In the genomic region with DNA sequence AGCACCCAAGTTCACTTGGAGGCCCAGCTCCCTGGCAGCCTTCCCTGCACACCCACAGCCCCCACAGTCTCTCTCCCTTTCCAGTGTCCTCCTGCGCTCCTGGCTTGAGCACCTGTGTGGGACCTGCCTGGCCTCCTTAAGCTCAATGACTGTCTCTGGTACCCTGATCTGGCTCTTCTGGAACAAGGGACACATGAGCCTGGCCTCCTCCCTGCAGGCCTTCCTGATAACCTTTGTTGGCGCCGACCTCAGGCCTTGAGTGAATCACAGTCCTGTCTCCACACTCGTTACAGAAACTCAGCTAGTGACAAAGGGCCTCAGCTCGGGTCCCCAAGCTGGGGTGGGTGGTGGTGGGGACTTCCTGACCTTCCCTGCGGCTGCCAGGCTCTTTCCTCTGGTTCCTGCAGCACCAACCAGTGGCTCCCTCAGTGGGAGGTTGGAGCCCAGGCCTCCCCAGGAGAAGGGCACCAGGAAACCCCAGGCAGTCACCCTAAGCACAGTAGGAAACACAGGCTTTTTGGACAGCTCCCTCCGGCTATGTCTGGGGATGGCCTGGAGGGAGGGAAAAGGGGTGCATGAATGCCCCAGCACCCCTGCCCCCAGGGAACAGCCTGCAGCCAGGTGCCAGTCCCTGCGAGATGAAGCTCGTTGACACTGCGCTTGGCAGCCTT, we compare ENCODE assay signal across 4 cellular contexts.
TF ChIP-seq lines count a peak whose summit lies in the region.

No MANE protein-coding gene starts in this region.

TF ChIP-seq in SK-N-SH, 30 proteins besides CTCF, POLR2A, EP300 and RAD21:
- no peak for TF ChIP-seq FOXJ3 (CRISPR knock-in tag; IDR thresholded peaks at IDR 0.05)
- TF ChIP-seq, protein P1, sequence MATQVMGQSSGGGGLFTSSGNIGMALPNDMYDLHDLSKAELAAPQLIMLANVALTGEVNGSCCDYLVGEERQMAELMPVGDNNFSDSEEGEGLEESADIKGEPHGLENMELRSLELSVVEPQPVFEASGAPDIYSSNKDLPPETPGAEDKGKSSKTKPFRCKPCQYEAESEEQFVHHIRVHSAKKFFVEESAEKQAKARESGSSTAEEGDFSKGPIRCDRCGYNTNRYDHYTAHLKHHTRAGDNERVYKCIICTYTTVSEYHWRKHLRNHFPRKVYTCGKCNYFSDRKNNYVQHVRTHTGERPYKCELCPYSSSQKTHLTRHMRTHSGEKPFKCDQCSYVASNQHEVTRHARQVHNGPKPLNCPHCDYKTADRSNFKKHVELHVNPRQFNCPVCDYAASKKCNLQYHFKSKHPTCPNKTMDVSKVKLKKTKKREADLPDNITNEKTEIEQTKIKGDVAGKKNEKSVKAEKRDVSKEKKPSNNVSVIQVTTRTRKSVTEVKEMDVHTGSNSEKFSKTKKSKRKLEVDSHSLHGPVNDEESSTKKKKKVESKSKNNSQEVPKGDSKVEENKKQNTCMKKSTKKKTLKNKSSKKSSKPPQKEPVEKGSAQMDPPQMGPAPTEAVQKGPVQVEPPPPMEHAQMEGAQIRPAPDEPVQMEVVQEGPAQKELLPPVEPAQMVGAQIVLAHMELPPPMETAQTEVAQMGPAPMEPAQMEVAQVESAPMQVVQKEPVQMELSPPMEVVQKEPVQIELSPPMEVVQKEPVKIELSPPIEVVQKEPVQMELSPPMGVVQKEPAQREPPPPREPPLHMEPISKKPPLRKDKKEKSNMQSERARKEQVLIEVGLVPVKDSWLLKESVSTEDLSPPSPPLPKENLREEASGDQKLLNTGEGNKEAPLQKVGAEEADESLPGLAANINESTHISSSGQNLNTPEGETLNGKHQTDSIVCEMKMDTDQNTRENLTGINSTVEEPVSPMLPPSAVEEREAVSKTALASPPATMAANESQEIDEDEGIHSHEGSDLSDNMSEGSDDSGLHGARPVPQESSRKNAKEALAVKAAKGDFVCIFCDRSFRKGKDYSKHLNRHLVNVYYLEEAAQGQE (IDR thresholded peaks at IDR 0.05; ENCODE audit: low read depth, low read length): peak; percentile 78; the same call in 1 of the 2 replicates

TF ChIP-seq in SK-N-SH treated with all-trans-retinoic acid at 6 μM for 48 hours, 23 proteins besides CTCF, POLR2A, EP300 and RAD21:
- TF ChIP-seq BACH2 (CRISPR knock-in tag; IDR thresholded peaks at IDR 0.05; ENCODE audit: borderline replicate concordance): no peak
- TF ChIP-seq CSDC2 (CRISPR knock-in tag; IDR thresholded peaks at IDR 0.05): no peak
TF ChIP-seq in SK-N-SH treated with all-trans-retinoic acid at 6 μM for 48 hours: peak in this region for 0.

TF ChIP-seq in WTC11, 78 proteins besides CTCF, POLR2A, EP300 and RAD21 (continues in another document):
- TF ChIP-seq, protein P2, sequence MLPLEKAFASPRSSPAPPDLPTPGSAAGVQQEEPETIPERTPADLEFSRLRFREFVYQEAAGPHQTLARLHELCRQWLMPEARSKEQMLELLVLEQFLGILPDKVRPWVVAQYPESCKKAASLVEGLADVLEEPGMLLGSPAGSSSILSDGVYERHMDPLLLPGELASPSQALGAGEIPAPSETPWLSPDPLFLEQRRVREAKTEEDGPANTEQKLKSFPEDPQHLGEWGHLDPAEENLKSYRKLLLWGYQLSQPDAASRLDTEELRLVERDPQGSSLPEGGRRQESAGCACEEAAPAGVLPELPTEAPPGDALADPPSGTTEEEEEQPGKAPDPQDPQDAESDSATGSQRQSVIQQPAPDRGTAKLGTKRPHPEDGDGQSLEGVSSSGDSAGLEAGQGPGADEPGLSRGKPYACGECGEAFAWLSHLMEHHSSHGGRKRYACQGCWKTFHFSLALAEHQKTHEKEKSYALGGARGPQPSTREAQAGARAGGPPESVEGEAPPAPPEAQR (CRISPR knock-in tag; IDR thresholded peaks at IDR 0.05): no peak
- TF ChIP-seq CREM (CRISPR knock-in tag; IDR thresholded peaks at IDR 0.05) (no peak), RELA (CRISPR knock-in tag; IDR thresholded peaks at IDR 0.05; ENCODE audit: borderline replicate concordance) (no peak), ZNF317 (CRISPR knock-in tag; IDR thresholded peaks at IDR 0.05; ENCODE audit: borderline replicate concordance, low read depth) (no peak), ATF1 (CRISPR knock-in tag; IDR thresholded peaks at IDR 0.05) (no peak)
- TF ChIP-seq, protein P3, sequence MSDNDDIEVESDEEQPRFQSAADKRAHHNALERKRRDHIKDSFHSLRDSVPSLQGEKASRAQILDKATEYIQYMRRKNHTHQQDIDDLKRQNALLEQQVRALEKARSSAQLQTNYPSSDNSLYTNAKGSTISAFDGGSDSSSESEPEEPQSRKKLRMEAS (CRISPR knock-in tag; IDR thresholded peaks at IDR 0.05): no peak
- TF ChIP-seq, protein P4, sequence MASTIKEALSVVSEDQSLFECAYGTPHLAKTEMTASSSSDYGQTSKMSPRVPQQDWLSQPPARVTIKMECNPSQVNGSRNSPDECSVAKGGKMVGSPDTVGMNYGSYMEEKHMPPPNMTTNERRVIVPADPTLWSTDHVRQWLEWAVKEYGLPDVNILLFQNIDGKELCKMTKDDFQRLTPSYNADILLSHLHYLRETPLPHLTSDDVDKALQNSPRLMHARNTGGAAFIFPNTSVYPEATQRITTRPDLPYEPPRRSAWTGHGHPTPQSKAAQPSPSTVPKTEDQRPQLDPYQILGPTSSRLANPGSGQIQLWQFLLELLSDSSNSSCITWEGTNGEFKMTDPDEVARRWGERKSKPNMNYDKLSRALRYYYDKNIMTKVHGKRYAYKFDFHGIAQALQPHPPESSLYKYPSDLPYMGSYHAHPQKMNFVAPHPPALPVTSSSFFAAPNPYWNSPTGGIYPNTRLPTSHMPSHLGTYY (CRISPR knock-in tag; IDR thresholded peaks at IDR 0.05): no peak
- TF ChIP-seq, protein P5, sequence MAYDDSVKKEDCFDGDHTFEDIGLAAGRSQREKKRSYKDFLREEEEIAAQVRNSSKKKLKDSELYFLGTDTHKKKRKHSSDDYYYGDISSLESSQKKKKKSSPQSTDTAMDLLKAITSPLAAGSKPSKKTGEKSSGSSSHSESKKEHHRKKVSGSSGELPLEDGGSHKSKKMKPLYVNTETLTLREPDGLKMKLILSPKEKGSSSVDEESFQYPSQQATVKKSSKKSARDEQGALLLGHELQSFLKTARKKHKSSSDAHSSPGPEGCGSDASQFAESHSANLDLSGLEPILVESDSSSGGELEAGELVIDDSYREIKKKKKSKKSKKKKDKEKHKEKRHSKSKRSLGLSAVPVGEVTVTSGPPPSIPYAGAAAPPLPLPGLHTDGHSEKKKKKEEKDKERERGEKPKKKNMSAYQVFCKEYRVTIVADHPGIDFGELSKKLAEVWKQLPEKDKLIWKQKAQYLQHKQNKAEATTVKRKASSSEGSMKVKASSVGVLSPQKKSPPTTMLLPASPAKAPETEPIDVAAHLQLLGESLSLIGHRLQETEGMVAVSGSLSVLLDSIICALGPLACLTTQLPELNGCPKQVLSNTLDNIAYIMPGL (CRISPR knock-in tag; IDR thresholded peaks at IDR 0.05): no peak
- TF ChIP-seq, protein P6, sequence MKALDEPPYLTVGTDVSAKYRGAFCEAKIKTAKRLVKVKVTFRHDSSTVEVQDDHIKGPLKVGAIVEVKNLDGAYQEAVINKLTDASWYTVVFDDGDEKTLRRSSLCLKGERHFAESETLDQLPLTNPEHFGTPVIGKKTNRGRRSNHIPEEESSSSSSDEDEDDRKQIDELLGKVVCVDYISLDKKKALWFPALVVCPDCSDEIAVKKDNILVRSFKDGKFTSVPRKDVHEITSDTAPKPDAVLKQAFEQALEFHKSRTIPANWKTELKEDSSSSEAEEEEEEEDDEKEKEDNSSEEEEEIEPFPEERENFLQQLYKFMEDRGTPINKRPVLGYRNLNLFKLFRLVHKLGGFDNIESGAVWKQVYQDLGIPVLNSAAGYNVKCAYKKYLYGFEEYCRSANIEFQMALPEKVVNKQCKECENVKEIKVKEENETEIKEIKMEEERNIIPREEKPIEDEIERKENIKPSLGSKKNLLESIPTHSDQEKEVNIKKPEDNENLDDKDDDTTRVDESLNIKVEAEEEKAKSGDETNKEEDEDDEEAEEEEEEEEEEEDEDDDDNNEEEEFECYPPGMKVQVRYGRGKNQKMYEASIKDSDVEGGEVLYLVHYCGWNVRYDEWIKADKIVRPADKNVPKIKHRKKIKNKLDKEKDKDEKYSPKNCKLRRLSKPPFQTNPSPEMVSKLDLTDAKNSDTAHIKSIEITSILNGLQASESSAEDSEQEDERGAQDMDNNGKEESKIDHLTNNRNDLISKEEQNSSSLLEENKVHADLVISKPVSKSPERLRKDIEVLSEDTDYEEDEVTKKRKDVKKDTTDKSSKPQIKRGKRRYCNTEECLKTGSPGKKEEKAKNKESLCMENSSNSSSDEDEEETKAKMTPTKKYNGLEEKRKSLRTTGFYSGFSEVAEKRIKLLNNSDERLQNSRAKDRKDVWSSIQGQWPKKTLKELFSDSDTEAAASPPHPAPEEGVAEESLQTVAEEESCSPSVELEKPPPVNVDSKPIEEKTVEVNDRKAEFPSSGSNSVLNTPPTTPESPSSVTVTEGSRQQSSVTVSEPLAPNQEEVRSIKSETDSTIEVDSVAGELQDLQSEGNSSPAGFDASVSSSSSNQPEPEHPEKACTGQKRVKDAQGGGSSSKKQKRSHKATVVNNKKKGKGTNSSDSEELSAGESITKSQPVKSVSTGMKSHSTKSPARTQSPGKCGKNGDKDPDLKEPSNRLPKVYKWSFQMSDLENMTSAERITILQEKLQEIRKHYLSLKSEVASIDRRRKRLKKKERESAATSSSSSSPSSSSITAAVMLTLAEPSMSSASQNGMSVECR (CRISPR knock-in tag; IDR thresholded peaks at IDR 0.05; ENCODE audit: borderline replicate concordance): no peak

TF ChIP-seq in HepG2, 621 proteins besides CTCF, POLR2A, EP300 and RAD21 (continues in another document):
- no peak for TF ChIP-seq ZEB1 (IDR thresholded peaks at IDR 0.05; ENCODE audit: insufficient replicate concordance, low read depth)
- TF ChIP-seq, protein P7, sequence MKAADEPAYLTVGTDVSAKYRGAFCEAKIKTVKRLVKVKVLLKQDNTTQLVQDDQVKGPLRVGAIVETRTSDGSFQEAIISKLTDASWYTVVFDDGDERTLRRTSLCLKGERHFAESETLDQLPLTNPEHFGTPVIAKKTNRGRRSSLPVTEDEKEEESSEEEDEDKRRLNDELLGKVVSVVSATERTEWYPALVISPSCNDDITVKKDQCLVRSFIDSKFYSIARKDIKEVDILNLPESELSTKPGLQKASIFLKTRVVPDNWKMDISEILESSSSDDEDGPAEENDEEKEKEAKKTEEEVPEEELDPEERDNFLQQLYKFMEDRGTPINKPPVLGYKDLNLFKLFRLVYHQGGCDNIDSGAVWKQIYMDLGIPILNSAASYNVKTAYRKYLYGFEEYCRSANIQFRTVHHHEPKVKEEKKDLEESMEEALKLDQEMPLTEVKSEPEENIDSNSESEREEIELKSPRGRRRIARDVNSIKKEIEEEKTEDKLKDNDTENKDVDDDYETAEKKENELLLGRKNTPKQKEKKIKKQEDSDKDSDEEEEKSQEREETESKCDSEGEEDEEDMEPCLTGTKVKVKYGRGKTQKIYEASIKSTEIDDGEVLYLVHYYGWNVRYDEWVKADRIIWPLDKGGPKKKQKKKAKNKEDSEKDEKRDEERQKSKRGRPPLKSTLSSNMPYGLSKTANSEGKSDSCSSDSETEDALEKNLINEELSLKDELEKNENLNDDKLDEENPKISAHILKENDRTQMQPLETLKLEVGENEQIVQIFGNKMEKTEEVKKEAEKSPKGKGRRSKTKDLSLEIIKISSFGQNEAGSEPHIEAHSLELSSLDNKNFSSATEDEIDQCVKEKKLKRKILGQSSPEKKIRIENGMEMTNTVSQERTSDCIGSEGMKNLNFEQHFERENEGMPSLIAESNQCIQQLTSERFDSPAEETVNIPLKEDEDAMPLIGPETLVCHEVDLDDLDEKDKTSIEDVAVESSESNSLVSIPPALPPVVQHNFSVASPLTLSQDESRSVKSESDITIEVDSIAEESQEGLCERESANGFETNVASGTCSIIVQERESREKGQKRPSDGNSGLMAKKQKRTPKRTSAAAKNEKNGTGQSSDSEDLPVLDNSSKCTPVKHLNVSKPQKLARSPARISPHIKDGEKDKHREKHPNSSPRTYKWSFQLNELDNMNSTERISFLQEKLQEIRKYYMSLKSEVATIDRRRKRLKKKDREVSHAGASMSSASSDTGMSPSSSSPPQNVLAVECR (CRISPR knock-in tag; IDR thresholded peaks at IDR 0.05; ENCODE audit: borderline replicate concordance): no peak
- TF ChIP-seq JUND (CRISPR knock-in tag; IDR thresholded peaks at IDR 0.05): no peak
- TF ChIP-seq, protein P8, sequence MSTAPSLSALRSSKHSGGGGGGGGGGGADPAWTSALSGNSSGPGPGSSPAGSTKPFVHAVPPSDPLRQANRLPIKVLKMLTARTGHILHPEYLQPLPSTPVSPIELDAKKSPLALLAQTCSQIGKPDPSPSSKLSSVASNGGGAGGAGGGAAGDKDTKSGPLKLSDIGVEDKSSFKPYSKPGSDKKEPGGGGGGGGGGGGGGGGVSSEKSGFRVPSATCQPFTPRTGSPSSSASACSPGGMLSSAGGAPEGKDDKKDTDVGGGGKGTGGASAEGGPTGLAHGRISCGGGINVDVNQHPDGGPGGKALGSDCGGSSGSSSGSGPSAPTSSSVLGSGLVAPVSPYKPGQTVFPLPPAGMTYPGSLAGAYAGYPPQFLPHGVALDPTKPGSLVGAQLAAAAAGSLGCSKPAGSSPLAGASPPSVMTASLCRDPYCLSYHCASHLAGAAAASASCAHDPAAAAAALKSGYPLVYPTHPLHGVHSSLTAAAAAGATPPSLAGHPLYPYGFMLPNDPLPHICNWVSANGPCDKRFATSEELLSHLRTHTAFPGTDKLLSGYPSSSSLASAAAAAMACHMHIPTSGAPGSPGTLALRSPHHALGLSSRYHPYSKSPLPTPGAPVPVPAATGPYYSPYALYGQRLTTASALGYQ (CRISPR knock-in tag; IDR thresholded peaks at IDR 0.05): no peak
- no peak for TF ChIP-seq SRSF9 (IDR thresholded peaks at IDR 0.05; ENCODE audit: borderline replicate concordance, insufficient read depth, low read depth, low read length, poor library complexity, severe bottlenecking)
- TF ChIP-seq, protein P9, sequence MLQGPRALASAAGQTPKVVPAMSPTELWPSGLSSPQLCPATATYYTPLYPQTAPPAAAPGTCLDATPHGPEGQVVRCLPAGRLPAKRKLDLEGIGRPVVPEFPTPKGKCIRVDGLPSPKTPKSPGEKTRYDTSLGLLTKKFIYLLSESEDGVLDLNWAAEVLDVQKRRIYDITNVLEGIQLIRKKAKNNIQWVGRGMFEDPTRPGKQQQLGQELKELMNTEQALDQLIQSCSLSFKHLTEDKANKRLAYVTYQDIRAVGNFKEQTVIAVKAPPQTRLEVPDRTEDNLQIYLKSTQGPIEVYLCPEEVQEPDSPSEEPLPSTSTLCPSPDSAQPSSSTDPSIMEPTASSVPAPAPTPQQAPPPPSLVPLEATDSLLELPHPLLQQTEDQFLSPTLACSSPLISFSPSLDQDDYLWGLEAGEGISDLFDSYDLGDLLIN (CRISPR knock-in tag; IDR thresholded peaks at IDR 0.05; ENCODE audit: borderline replicate concordance): no peak
- no peak for TF ChIP-seq ZNF335 (CRISPR knock-in tag; IDR thresholded peaks at IDR 0.05)
- TF ChIP-seq ZNF747 (CRISPR knock-in tag; IDR thresholded peaks at IDR 0.05; ENCODE audit: borderline replicate concordance): no peak
- TF ChIP-seq, protein P10, sequence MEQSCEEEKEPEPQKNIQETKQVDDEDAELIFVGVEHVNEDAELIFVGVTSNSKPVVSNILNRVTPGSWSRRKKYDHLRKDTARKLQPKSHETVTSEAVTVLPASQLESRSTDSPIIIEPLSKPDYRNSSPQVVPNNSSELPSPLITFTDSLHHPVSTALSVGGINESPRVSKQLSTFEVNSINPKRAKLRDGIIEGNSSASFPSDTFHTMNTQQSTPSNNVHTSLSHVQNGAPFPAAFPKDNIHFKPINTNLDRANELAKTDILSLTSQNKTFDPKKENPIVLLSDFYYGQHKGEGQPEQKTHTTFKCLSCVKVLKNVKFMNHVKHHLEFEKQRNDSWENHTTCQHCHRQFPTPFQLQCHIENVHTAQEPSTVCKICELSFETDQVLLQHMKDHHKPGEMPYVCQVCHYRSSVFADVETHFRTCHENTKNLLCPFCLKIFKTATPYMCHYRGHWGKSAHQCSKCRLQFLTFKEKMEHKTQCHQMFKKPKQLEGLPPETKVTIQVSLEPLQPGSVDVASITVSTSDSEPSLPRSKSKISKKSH (CRISPR knock-in tag; IDR thresholded peaks at IDR 0.05; ENCODE audit: borderline replicate concordance): no peak
